21 cellular contexts compared by ENCODE assay signal in the genomic region with DNA sequence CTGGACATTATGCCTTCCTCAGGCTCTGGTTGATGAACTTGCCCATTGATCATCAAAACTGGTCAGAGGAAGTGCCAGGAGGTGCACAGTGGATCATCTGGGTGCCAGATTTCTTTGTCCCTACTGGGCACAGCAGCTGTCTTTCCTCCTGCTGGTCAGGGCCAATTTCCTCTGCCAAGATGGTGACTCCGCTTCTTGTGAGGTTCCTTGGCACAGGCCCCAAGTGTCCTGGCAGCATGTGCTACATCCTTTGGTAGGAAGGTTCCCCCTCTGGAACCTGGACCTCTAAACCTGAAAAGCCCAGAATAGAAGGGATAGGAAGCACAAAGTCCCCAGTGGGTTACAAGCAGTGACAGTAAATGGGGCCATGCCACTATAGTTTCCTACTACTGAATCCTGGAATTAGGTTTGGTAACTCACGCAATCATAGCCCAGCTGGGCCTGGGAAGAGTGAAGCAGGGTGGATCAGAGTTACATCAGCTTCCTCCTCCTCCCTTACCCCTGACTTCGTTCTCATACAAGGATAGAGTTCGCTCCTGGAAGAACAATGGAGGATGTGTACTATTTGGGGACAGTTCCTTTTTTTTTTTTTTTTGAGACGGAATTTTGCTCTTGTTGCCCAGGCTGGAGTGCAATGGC.
"Had no signal": no experiment of that assay in that cellular context is flagged by ENCODE, and none has a peak within 500 bp of the region (broad histone marks: within the 10 kb centered on the region; RNA-seq: fewer than 3 reads in every experiment).

No MANE protein-coding gene starts in this region.

- H3K27ac Mint-ChIP-seq: nephron had no signal

- H3K4me1 Mint-ChIP-seq: naive B cell had no signal

- H3K9me3 ChIP-seq: thoracic aorta had no signal

- ATAC-seq: gastroesophageal sphincter, left colon had no signal

- DNase-seq: effector memory CD4-positive, alpha-beta T cell; foreskin fibroblast; glutamatergic neuron; kidney; left colon; mesendoderm; naive B cell; retina; sigmoid colon; stimulated activated CD4-positive, alpha-beta T cell treated with anti-CD3 and anti-CD28 coated beads, Interleukin-2, amount 100 ng/mL, for 24 hours; stimulated activated CD4-positive, alpha-beta T cell treated with anti-CD3 and anti-CD28 coated beads, Interleukin-4, amount 100 ng/mL, for 4 hours; stimulated activated naive CD4-positive, alpha-beta T cell; stomach; trophoblast cell had no signal

- H3K27me3 ChIP-seq: esophagus muscularis mucosa, gastroesophageal sphincter, sigmoid colon, stomach had no signal

- H3K36me3 ChIP-seq: esophagus muscularis mucosa, gastroesophageal sphincter, sigmoid colon, stomach, thoracic aorta had no signal

- H3K27ac ChIP-seq: epithelial cell of prostate, esophagus muscularis mucosa, gastroesophageal sphincter, psoas muscle, sigmoid colon, stomach, thoracic aorta had no signal

- H3K4me3 Mint-ChIP-seq: naive B cell, nephron had no signal

- H3K4me1 ChIP-seq: psoas muscle, sigmoid colon, stomach had no signal

- H3K4me3 ChIP-seq: esophagus muscularis mucosa, gastroesophageal sphincter, psoas muscle, sigmoid colon, skin epidermis, stomach, thoracic aorta had no signal
